9 cellular contexts compared by ENCODE assay signal in genomic region chr5:178249191-178249989, GRCh38. TPM values are rescaled to one million over a fixed set of nuclear protein-coding genes. Genes with fewer than 3 reads are reported as not detected.
DNase-seq lines count a peak whose midpoint lies in the region; ATAC-seq and TF ChIP-seq lines count a peak whose summit lies in the region.
"Had no signal": no experiment of that assay in that cellular context is flagged by ENCODE, and none has a peak within 500 bp of the region (broad histone marks: within the 10 kb centered on the region; RNA-seq: fewer than 3 reads in every experiment).

No MANE protein-coding gene starts in this region.

- H3K9me3 ChIP-seq in RWPE2 (ENCODE audit: severe bottlenecking) (no peaks in the 10 kb centered on the region), gastrocnemius medialis (no peaks in the 10 kb centered on the region)

- H3K27ac ChIP-seq in RWPE2 (ENCODE audit: poor library complexity, severe bottlenecking) (no peak overlapping the region), gastrocnemius medialis (no peak overlapping the region)

- TF ChIP-seq CTCF in RWPE2 (IDR thresholded peaks at IDR 0.05; ENCODE audit: poor library complexity, severe bottlenecking) (no peak), endothelial cell (IDR thresholded peaks at IDR 0.05; ENCODE audit: unreplicated experiment) (no peak), gastrocnemius medialis (IDR thresholded peaks at IDR 0.05 in 4 of 5, conservative IDR thresholded peaks at IDR 0.05 in 1 of 5) (no peak), progenitor cell of endocrine pancreas (IDR thresholded peaks at IDR 0.05; ENCODE audit: unreplicated experiment) (no peak)

- TF ChIP-seq POLR2A in gastrocnemius medialis (IDR thresholded peaks at IDR 0.05) = no peak

- H3K4me1 Mint-ChIP-seq in activated CD4-positive, alpha-beta T cell treated with anti-CD3 and anti-CD28 coated beads, Interleukin-2, amount 10 ng/mL, durations not matched to agents 24 days and 14 days = peaks cover 9% of the 10 kb centered on the region
- H3K4me1 Mint-ChIP-seq in endothelial cell (ENCODE audit: unreplicated experiment) (no peaks in the 10 kb centered on the region), progenitor cell of endocrine pancreas (ENCODE audit: low read depth) (no peaks in the 10 kb centered on the region)

- DNase-seq in activated CD4-positive, alpha-beta T cell treated with anti-CD3 and anti-CD28 coated beads, Interleukin-2, amount 10 ng/mL, durations not matched to agents 24 days and 14 days = peak; percentile 73
- no peak for DNase-seq in activated CD4-positive, alpha-beta T cell treated with anti-CD3 and anti-CD28 coated beads, Interleukin-2, amount 50 U/mL, for 4 hours
- DNase-seq in RWPE2 (ENCODE audit: low spot score) (peak; percentile 66), endothelial cell (ENCODE audit: low spot score) (no peak), gastrocnemius medialis (no peak), cerebellar cortex (ENCODE audit: low spot score) (no peak), progenitor cell of endocrine pancreas (ENCODE audit: low spot score, unreplicated experiment) (no peak)

- intact Hi-C loops in activated CD4-positive, alpha-beta T cell treated with anti-CD3 and anti-CD28 coated beads, Interleukin-2, amount 10 ng/mL, durations not matched to agents 24 days and 14 days (cut with micrococcal nuclease) = no loop called here
- intact Hi-C loops in gastrocnemius medialis (cut with DNase I; ENCODE audit: low total_unique reads) = no loop called here

- H3K4me3 Mint-ChIP-seq in activated CD4-positive, alpha-beta T cell treated with anti-CD3 and anti-CD28 coated beads, Interleukin-2, amount 10 ng/mL, durations not matched to agents 24 days and 14 days = peak overlapping the region; percentile 41
- H3K4me3 Mint-ChIP-seq in endothelial cell (ENCODE audit: unreplicated experiment) (peak overlapping the region; percentile 37), progenitor cell of endocrine pancreas (ENCODE audit: low read depth) (no peak overlapping the region)
- H3K4me3 Mint-ChIP-seq: nephron had no signal

- H3K27me3 Mint-ChIP-seq in activated CD4-positive, alpha-beta T cell treated with anti-CD3 and anti-CD28 coated beads, Interleukin-2, amount 10 ng/mL, durations not matched to agents 24 days and 14 days = no peaks in the 10 kb centered on the region
- H3K27me3 Mint-ChIP-seq in endothelial cell (ENCODE audit: unreplicated experiment) (peaks cover 10% of the 10 kb centered on the region), progenitor cell of endocrine pancreas (peaks cover 3% of the 10 kb centered on the region)

- H3K4me3 ChIP-seq in RWPE2 (ENCODE audit: severe bottlenecking) (no peak overlapping the region), gastrocnemius medialis (no peak overlapping the region)

- H3K9me3 Mint-ChIP-seq in activated CD4-positive, alpha-beta T cell treated with anti-CD3 and anti-CD28 coated beads, Interleukin-2, amount 10 ng/mL, durations not matched to agents 24 days and 14 days = no peaks in the 10 kb centered on the region
- H3K9me3 Mint-ChIP-seq in endothelial cell (ENCODE audit: unreplicated experiment) (no peaks in the 10 kb centered on the region), progenitor cell of endocrine pancreas (ENCODE audit: low read depth) (no peaks in the 10 kb centered on the region)
- H3K9me3 Mint-ChIP-seq: nephron had no signal

- ATAC-seq in RWPE2 (ENCODE audit: low read depth) (peak; percentile 72), gastrocnemius medialis (peak; percentile 36 to 78), GM18867 (IDR thresholded peaks at IDR 0.05; ENCODE audit: unreplicated experiment) (no peak)

- in situ Hi-C loops in gastrocnemius medialis (cut with MboI; ENCODE audit: low sequenced_read_pairs in 4 of 4) = no loop called here

- peak overlapping the region; percentile 75 for H3K27ac Mint-ChIP-seq in activated CD4-positive, alpha-beta T cell treated with anti-CD3 and anti-CD28 coated beads, Interleukin-2, amount 10 ng/mL, durations not matched to agents 24 days and 14 days
- H3K27ac Mint-ChIP-seq in endothelial cell (ENCODE audit: unreplicated experiment) (no peak overlapping the region), progenitor cell of endocrine pancreas (no peak overlapping the region)
- H3K27ac Mint-ChIP-seq: nephron had no signal

- H3K27me3 ChIP-seq in RWPE2 (ENCODE audit: insufficient read depth, poor library complexity, severe bottlenecking) (no peaks in the 10 kb centered on the region), gastrocnemius medialis (no peaks in the 10 kb centered on the region)

- H3K36me3 ChIP-seq in RWPE2 (ENCODE audit: low read depth) = no peaks in the 10 kb centered on the region
- no peaks in the 10 kb centered on the region for H3K36me3 ChIP-seq in gastrocnemius medialis

- no peaks in the 10 kb centered on the region for H3K36me3 Mint-ChIP-seq in activated CD4-positive, alpha-beta T cell treated with anti-CD3 and anti-CD28 coated beads, Interleukin-2, amount 10 ng/mL, durations not matched to agents 24 days and 14 days (ENCODE audit: low read depth)
- H3K36me3 Mint-ChIP-seq in endothelial cell (ENCODE audit: low read depth, unreplicated experiment) (peaks cover 5% of the 10 kb centered on the region), progenitor cell of endocrine pancreas (ENCODE audit: insufficient read depth) (no peaks in the 10 kb centered on the region)

- H3K4me1 ChIP-seq in RWPE2 (ENCODE audit: insufficient read depth, poor library complexity, severe bottlenecking) = peaks cover under 1% of the 10 kb centered on the region
- H3K4me1 ChIP-seq in gastrocnemius medialis = peaks cover 0 to 10% of the 10 kb centered on the region in 2 donors

RNA-seq across cellular contexts. Expression of gene PHYKPL, which starts 16.8 kb away (rescaled TPM):
- total RNA-seq in activated CD4-positive, alpha-beta T cell treated with anti-CD3 and anti-CD28 coated beads, Interleukin-2, amount 10 ng/mL, durations not matched to agents 24 days and 14 days = 77.8 and 85.9 TPM in 2 replicates
- total RNA-seq in endothelial cell (ENCODE audit: unreplicated experiment) (53.1 TPM), gastrocnemius medialis (10 to 100 TPM; 25.0 to 54.6 (median 33.7) TPM), progenitor cell of endocrine pancreas (113 and 123 TPM in 2 replicates)

RNA-seq across cellular contexts. Expression of gene HNRNPAB, which starts 45.1 kb away (rescaled TPM):
- 492 and 507 TPM in 2 replicates for total RNA-seq in activated CD4-positive, alpha-beta T cell treated with anti-CD3 and anti-CD28 coated beads, Interleukin-2, amount 10 ng/mL, durations not matched to agents 24 days and 14 days
- total RNA-seq in endothelial cell (ENCODE audit: unreplicated experiment) (162 TPM), gastrocnemius medialis (100 to 1,000 TPM in 2 of 4 donors, 10 to 100 TPM in 2; 84.2 to 117 (median 106) TPM), progenitor cell of endocrine pancreas (214 and 223 TPM in 2 replicates)

Comparison
In these comparisons a context has a peak if more than half of its experiments do, and no peak if none do; other contexts are left out.
1. DNase-seq: peak in activated CD4-positive, alpha-beta T cell treated with anti-CD3 and anti-CD28 coated beads, Interleukin-2, amount 10 ng/mL, durations not matched to agents 24 days and 14 days (single experiment) and RWPE2 (single experiment); none in activated CD4-positive, alpha-beta T cell treated with anti-CD3 and anti-CD28 coated beads, Interleukin-2, amount 50 U/mL, for 4 hours (0 of 2), endothelial cell (single experiment), gastrocnemius medialis (0 of 2), cerebellar cortex (single experiment) and progenitor cell of endocrine pancreas (single experiment).